Comparison of ENCODE assay signal across 15 cellular contexts in the genomic region with DNA sequence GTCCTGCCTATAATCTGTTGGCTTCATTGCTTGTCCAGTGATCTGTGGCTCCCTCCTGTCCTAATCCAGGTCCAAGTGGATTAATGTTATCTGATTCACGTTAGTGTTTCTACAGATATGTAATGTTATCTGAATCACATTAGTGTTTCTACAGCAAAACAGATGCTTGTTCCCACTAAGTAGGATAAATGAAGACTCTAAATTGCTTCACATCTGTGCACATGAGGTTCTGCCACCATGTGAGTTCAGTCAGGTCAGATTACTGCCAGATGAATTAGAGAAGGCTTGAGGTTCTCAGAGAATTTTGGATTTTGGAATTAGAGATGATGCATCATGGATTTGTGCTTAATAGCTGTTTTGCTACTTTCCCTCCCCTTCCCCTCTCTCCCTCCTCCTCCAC.
"Had no signal": no experiment of that assay in that cellular context is flagged by ENCODE, and none has a peak within 500 bp of the region (broad histone marks: within the 10 kb centered on the region; RNA-seq: fewer than 3 reads in every experiment).

No MANE protein-coding gene starts in this region.

- DNase-seq: activated CD4-positive, alpha-beta memory T cell treated with anti-CD3 and anti-CD28 coated beads, Interleukin-2, amount 10 ng/mL, durations not matched to agents 7 days and 5 days; activated CD8-positive, alpha-beta memory T cell treated with anti-CD3 and anti-CD28 coated beads, Interleukin-2, amount 10 ng/mL, durations not matched to agents 7 days and 5 days; activated naive CD4-positive, alpha-beta T cell treated with Interleukin-2 at 50 U/mL for 16 hours; activated T-cell treated with anti-CD3 and anti-CD28 coated beads, Interleukin-2, amount 50 U/mL, for 1 hour; anterior cingulate cortex; central memory CD4-positive, alpha-beta T cell; colonic mucosa; immature natural killer cell; kidney glomerular epithelial cell; left ventricle myocardium inferior; mammary epithelial cell; naive B cell had no signal

- H3K4me3 ChIP-seq: colonic mucosa, left ventricle myocardium inferior, prostate gland, right atrium auricular region, tibial nerve had no signal

- ATAC-seq: activated CD8-positive, alpha-beta memory T cell treated with anti-CD3 and anti-CD28 coated beads, Interleukin-2, amount 10 ng/mL, durations not matched to agents 7 days and 5 days had no signal
